8 cellular contexts compared by ENCODE assay signal in the genomic region with DNA sequence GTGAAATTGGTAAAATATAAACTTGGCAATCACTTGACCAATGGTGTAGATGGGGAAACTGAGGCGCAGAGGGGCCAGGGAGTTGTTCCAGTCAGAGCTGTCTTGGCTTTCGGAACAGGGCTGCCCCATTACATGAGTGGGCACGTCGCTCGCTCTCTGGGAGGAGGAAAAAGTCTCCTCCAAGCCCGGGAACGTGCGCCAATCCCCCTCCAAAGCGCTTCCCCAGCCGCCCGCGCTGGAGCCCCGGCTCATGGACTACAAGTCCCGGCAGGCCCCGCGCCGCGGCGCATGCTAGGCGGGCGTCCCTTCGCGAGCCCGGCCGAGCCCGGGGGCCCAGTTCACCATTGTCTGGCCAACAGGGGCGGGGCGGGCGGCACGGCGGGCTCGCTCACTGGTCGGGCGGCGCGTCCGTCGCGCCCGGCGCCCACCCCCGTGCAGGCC. TPM values are rescaled to one million over a fixed set of nuclear protein-coding genes. Genes with fewer than 3 reads are reported as not detected.
DNase-seq lines count a peak whose midpoint lies in the region; ATAC-seq and TF ChIP-seq lines count a peak whose summit lies in the region.

No MANE protein-coding gene starts in this region.

- H3K4me3 Mint-ChIP-seq in activated CD4-positive, alpha-beta T cell treated with anti-CD3 and anti-CD28 coated beads, Interleukin-2, amount 10 ng/mL, durations not matched to agents 24 days and 14 days, result peak overlapping the region; percentile 72

- peaks cover 3% of the 10 kb centered on the region for H3K36me3 Mint-ChIP-seq in activated CD4-positive, alpha-beta T cell treated with anti-CD3 and anti-CD28 coated beads, Interleukin-2, amount 10 ng/mL, durations not matched to agents 24 days and 14 days (ENCODE audit: low read depth)

- peaks cover 19% of the 10 kb centered on the region for H3K4me1 Mint-ChIP-seq in activated CD4-positive, alpha-beta T cell treated with anti-CD3 and anti-CD28 coated beads, Interleukin-2, amount 10 ng/mL, durations not matched to agents 24 days and 14 days

- peak overlapping the region; percentile 69 for H3K27ac ChIP-seq in cingulate gyrus (ENCODE audit: low read depth, low read length)

- peak overlapping the region; percentile 59 for H3K4me3 ChIP-seq in AG10803 (ENCODE audit: low read length)

- H3K9me3 Mint-ChIP-seq in activated CD4-positive, alpha-beta T cell treated with anti-CD3 and anti-CD28 coated beads, Interleukin-2, amount 10 ng/mL, durations not matched to agents 24 days and 14 days, result no peaks in the 10 kb centered on the region

- H3K27ac Mint-ChIP-seq in activated CD4-positive, alpha-beta T cell treated with anti-CD3 and anti-CD28 coated beads, Interleukin-2, amount 10 ng/mL, durations not matched to agents 24 days and 14 days, result peak overlapping the region; percentile 67

- DNase-seq in AG10803 (ENCODE audit: low read depth), result peak; percentile 94
- peak; percentile 70 to 95 for DNase-seq in NCI-H526 (lab: John Stamatoyannopoulos, UW)
- peak; percentile 99 for DNase-seq in activated CD4-positive, alpha-beta T cell treated with anti-CD3 and anti-CD28 coated beads, Interleukin-2, amount 10 ng/mL, durations not matched to agents 24 days and 14 days
- peak; percentile 99 for DNase-seq in left kidney (ENCODE audit: low read depth, low spot score)
- peak; percentile 91 to 96 for DNase-seq in stimulated activated CD4-positive, alpha-beta T cell treated with anti-CD3 and anti-CD28 coated beads, Interleukin-1b, Interleukin-23, amount 100 ng/mL, for 4 hours (ENCODE audit: low read depth in 2 of 2)

- intact Hi-C loops in activated CD4-positive, alpha-beta T cell treated with anti-CD3 and anti-CD28 coated beads, Interleukin-2, amount 10 ng/mL, durations not matched to agents 24 days and 14 days (cut with micrococcal nuclease), result loop anchor here (1.0 to 5.0 kb wide), 3 partner anchors 35 to 83 kb away; a partner anchor contains a TSS

- peaks cover 2% of the 10 kb centered on the region for H3K27me3 Mint-ChIP-seq in activated CD4-positive, alpha-beta T cell treated with anti-CD3 and anti-CD28 coated beads, Interleukin-2, amount 10 ng/mL, durations not matched to agents 24 days and 14 days

- ATAC-seq in GM19324 (IDR thresholded peaks at IDR 0.05; ENCODE audit: low FRiP score, unreplicated experiment) (peak; percentile 91), HG03460 (IDR thresholded peaks at IDR 0.05; ENCODE audit: unreplicated experiment) (peak; percentile 82)

- TF ChIP-seq CTCF in AG10803 (conservative IDR thresholded peaks at IDR 0.05; ENCODE audit: low read length), result no peak

RNA-seq across cellular contexts. Expression of a gene that starts 0.3 kb away (rescaled TPM):
- total RNA-seq in activated CD4-positive, alpha-beta T cell treated with anti-CD3 and anti-CD28 coated beads, Interleukin-2, amount 10 ng/mL, durations not matched to agents 24 days and 14 days, result 23.1 and 23.5 TPM in 2 replicates

RNA-seq across cellular contexts. Expression of a gene that starts 33.4 kb away (rescaled TPM):
- total RNA-seq in activated CD4-positive, alpha-beta T cell treated with anti-CD3 and anti-CD28 coated beads, Interleukin-2, amount 10 ng/mL, durations not matched to agents 24 days and 14 days, result 266 and 275 TPM in 2 replicates

RNA-seq across cellular contexts. Expression of a gene that starts 35.3 kb away (rescaled TPM):
- total RNA-seq in activated CD4-positive, alpha-beta T cell treated with anti-CD3 and anti-CD28 coated beads, Interleukin-2, amount 10 ng/mL, durations not matched to agents 24 days and 14 days, result 4.3 and 6.0 TPM in 2 replicates

RNA-seq across cellular contexts. Expression of a gene that starts 41.5 kb away (rescaled TPM):
- 158 and 162 TPM in 2 replicates for total RNA-seq in activated CD4-positive, alpha-beta T cell treated with anti-CD3 and anti-CD28 coated beads, Interleukin-2, amount 10 ng/mL, durations not matched to agents 24 days and 14 days

Comparison
In these comparisons a context has a peak if more than half of its experiments do, and no peak if none do; other contexts are left out.
1. Peak in every context shown above with its lines: DNase-seq, ATAC-seq, H3K4me3 ChIP-seq and H3K27ac ChIP-seq.